Comparison of ENCODE assay signal across 10 cellular contexts in genomic region chr18:75915941-75916640, GRCh38.
DNase-seq lines count a peak whose midpoint lies in the region; ATAC-seq and TF ChIP-seq lines count a peak whose summit lies in the region.
"Had no signal": no experiment of that assay in that cellular context is flagged by ENCODE, and none has a peak within 500 bp of the region (broad histone marks: within the 10 kb centered on the region; RNA-seq: fewer than 3 reads in every experiment).

No MANE protein-coding gene starts in this region.

- TF ChIP-seq CTCF in dorsolateral prefrontal cortex (IDR thresholded peaks at IDR 0.05 in 54 of 56, conservative IDR thresholded peaks at IDR 0.05 in 2 of 56; ENCODE audit: low read depth in 1 of 56, partially characterized antibody in 56 of 56) (no peak), mesothelial cell of epicardium (IDR thresholded peaks at IDR 0.05; ENCODE audit: unreplicated experiment) (no peak), vagina (IDR thresholded peaks at IDR 0.05) (no peak)

- no peaks in the 10 kb centered on the region for H3K9me3 Mint-ChIP-seq in mesothelial cell of epicardium

- H3K27ac Mint-ChIP-seq in mesothelial cell of epicardium: no peak overlapping the region

- peak overlapping the region; percentile 18 to 73 (median 57) for H3K4me3 ChIP-seq in dorsolateral prefrontal cortex
- H3K4me3 ChIP-seq in vagina: peak overlapping the region; percentile 39 to 45

- peaks cover 0 to 16% (median 0%) of the 10 kb centered on the region in 45 donors for H3K27me3 ChIP-seq in dorsolateral prefrontal cortex
- H3K27me3 ChIP-seq in vagina: no peaks in the 10 kb centered on the region

- H3K36me3 Mint-ChIP-seq in mesothelial cell of epicardium: no peaks in the 10 kb centered on the region

- H3K36me3 ChIP-seq in vagina: no peaks in the 10 kb centered on the region
- H3K36me3 ChIP-seq: neutrophil had no signal

- H3K4me1 ChIP-seq in vagina: no peaks in the 10 kb centered on the region

- ATAC-seq in Right ventricle myocardium inferior (peak; percentile 39), HG03469 (IDR thresholded peaks at IDR 0.05; ENCODE audit: unreplicated experiment) (no peak)
- ATAC-seq: PC-3 had no signal

- H3K27me3 Mint-ChIP-seq in mesothelial cell of epicardium (ENCODE audit: low read depth): peaks cover 5% of the 10 kb centered on the region

- peak overlapping the region; percentile 68 for H3K4me3 Mint-ChIP-seq in mesothelial cell of epicardium

- H3K27ac ChIP-seq in dorsolateral prefrontal cortex: peak overlapping the region in 2 of 59 donors; percentile 25 to 36
- H3K27ac ChIP-seq in vagina: no peak overlapping the region
- H3K27ac ChIP-seq: neutrophil had no signal

- peaks cover 7% of the 10 kb centered on the region for H3K4me1 Mint-ChIP-seq in mesothelial cell of epicardium

- no peaks in the 10 kb centered on the region for H3K9me3 ChIP-seq in vagina
- H3K9me3 ChIP-seq: neutrophil had no signal

- DNase-seq in Right ventricle myocardium inferior (ENCODE audit: missing footprints): no peak
- DNase-seq in cardiac septum (ENCODE audit: low spot score): no peak
- peak in 8 of 10 donors; percentile 32 to 81 (median 54) for DNase-seq in dorsolateral prefrontal cortex
- DNase-seq in mesothelial cell of epicardium (ENCODE audit: low spot score in 2 of 2, unreplicated experiment in 2 of 2): peak; percentile 75 to 85
- DNase-seq in vagina (ENCODE audit: extremely low spot score in 2 of 2): no peak
- DNase-seq in effector CD4-positive, alpha-beta T cell: no peak
- no peak for DNase-seq in SKM-1 treated with dmso at 0.1 percent for 144 hours (lab: John Stamatoyannopoulos, UW; ENCODE audit: unreplicated experiment)
- DNase-seq: PC-3 had no signal

- no peak for TF ChIP-seq POLR2A in vagina (IDR thresholded peaks at IDR 0.05)

- intact Hi-C loops in Right ventricle myocardium inferior (cut with DNase I): no loop called here
- intact Hi-C loops in cardiac septum (cut with DNase I): no loop called here
- intact Hi-C loops in dorsolateral prefrontal cortex (cut with DNase I): no loop called here
- intact Hi-C loops in vagina (cut with DNase I): no loop called here

Comparison
In these comparisons a context has a peak if more than half of its experiments do, and no peak if none do; other contexts are left out.
1. DNase-seq: peak in dorsolateral prefrontal cortex (8 of 10) and mesothelial cell of epicardium (2 of 2); none in Right ventricle myocardium inferior (single experiment), cardiac septum (single experiment), vagina (0 of 2), effector CD4-positive, alpha-beta T cell (single experiment) and SKM-1 treated with dmso at 0.1 percent for 144 hours (single experiment).